ENCODE assay signal across 8 cellular contexts in genomic region chr16:79601092-79601977, GRCh38. TPM values are rescaled to one million over a fixed set of nuclear protein-coding genes. Genes with fewer than 3 reads are reported as not detected.
A peak's percentile ranks its signal among the peaks of the same experiment; 100 is the strongest.
DNase-seq lines count a peak whose midpoint lies in the region; ATAC-seq and TF ChIP-seq lines count a peak whose summit lies in the region.

No MANE protein-coding gene starts in this region.

- peaks cover 28 to 31% of the 10 kb centered on the region in 2 donors for H3K4me1 Mint-ChIP-seq in immature natural killer cell

- DNase-seq in GM06990 (ENCODE audit: extremely low read depth, insufficient read length), result peak; percentile 21
- peak; percentile 34 for DNase-seq in brain microvascular endothelial cell
- peak in 1 of 3 donors; percentile 36 for DNase-seq in immature natural killer cell
- no peak for DNase-seq in skeletal muscle cell (ENCODE audit: low read depth)
- DNase-seq in NCI-H1048 (lab: John Stamatoyannopoulos, UW), result no peak

- TF ChIP-seq CTCF in GM06990 (IDR thresholded peaks at IDR 0.05; ENCODE audit: insufficient read depth, low read length, poor library complexity, severe bottlenecking) (no peak), brain microvascular endothelial cell (IDR thresholded peaks at IDR 0.05; ENCODE audit: low read depth, low read length, missing control alignments) (no peak)

- H3K36me3 ChIP-seq in GM06990 (ENCODE audit: control insufficient read depth, insufficient read depth, low read length) (no peaks in the 10 kb centered on the region), brain microvascular endothelial cell (replicated peaks) (no peaks in the 10 kb centered on the region)

- H3K27me3 ChIP-seq in GM06990 (replicated peaks; ENCODE audit: control insufficient read depth, insufficient read depth, low read length) (peaks cover 6% of the 10 kb centered on the region), brain microvascular endothelial cell (replicated peaks) (no peaks in the 10 kb centered on the region)

- no peaks in the 10 kb centered on the region for H3K36me3 Mint-ChIP-seq in immature natural killer cell

- H3K4me3 ChIP-seq in GM06990 (replicated peaks; ENCODE audit: low read depth, low read length) (no peak overlapping the region; the same call in 1 of the 2 replicates), brain microvascular endothelial cell (ENCODE audit: low read depth, low read length) (peak overlapping the region; percentile 83), skeletal muscle cell (ENCODE audit: low read depth, low read length) (peak overlapping the region; percentile 56)

- H3K27ac ChIP-seq in brain microvascular endothelial cell, result peak overlapping the region; percentile 16

- peaks cover 6 to 29% (median 21%) of the 10 kb centered on the region in 3 donors for H3K27me3 Mint-ChIP-seq in immature natural killer cell (ENCODE audit: low read depth in 3 of 3)

- ATAC-seq in HG02763 (IDR thresholded peaks at IDR 0.05; ENCODE audit: unreplicated experiment) (no peak), HG03097 (IDR thresholded peaks at IDR 0.05; ENCODE audit: low FRiP score, unreplicated experiment) (no peak)

- no peaks in the 10 kb centered on the region for H3K9me3 Mint-ChIP-seq in immature natural killer cell

- H3K4me3 Mint-ChIP-seq in immature natural killer cell, result peak overlapping the region; percentile 91 to 98 (median 95)

- in situ Hi-C loops in brain microvascular endothelial cell (cut with HindIII; ENCODE audit: low pct_ligation_motif_present, low sequenced_read_pairs), result no loop called here

- H3K27ac Mint-ChIP-seq in immature natural killer cell, result peak overlapping the region; percentile 86 to 95 (median 95)

TF ChIP-seq in PFSK-1, 5 proteins besides CTCF, POLR2A, EP300 and RAD21:
- TF ChIP-seq TAF1 (IDR thresholded peaks at IDR 0.05; ENCODE audit: borderline replicate concordance, insufficient read depth, low read length), result no peak
- TF ChIP-seq SIN3A (IDR thresholded peaks at IDR 0.05; ENCODE audit: borderline replicate concordance, insufficient read depth, low read length), result peak; percentile 55; the same call in 1 of the 2 replicates

RNA-seq across cellular contexts. Expression of gene MAF, which starts 0.8 kb away (rescaled TPM):
- 38.1 TPM for polyA plus RNA-seq in PFSK-1 (2012; ENCODE audit: insufficient read length, low read depth)
- 1 to 10 TPM in 1 of 3 donors, under 1 TPM in 2; 0.93 to 1.9 (median 0.96) TPM for polyA plus RNA-seq in immature natural killer cell

Comparison
In these comparisons a context has a peak if more than half of its experiments do, and no peak if none do; other contexts are left out.
1. DNase-seq: peak in GM06990 (single experiment) and brain microvascular endothelial cell (single experiment); none in skeletal muscle cell (single experiment) and NCI-H1048 (single experiment).